ENCODE assay signal across 16 cellular contexts in the genomic region with DNA sequence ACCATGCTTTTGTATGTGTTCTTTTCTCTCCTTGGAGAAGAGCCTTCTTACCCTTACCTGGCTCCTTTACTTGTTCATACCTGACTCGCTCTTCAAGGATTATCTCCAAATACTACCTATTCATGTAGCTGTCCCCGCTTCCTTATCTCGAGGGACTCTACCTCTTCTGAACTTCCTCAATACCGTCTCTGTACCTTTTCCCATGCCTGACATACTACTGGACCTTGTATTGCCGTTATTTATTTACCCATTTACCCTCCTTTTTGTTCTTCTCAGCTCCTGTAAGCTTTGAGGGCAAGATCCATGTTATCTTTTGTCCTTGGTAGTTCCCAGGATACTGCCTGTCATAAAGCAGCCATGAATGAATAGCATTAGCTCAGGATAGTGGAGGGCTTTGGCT. TPM values are rescaled to one million over a fixed set of nuclear protein-coding genes. Genes with fewer than 3 reads are reported as not detected.
DNase-seq lines count a peak whose midpoint lies in the region; ATAC-seq and TF ChIP-seq lines count a peak whose summit lies in the region.
"Had no signal": no experiment of that assay in that cellular context is flagged by ENCODE, and none has a peak within 500 bp of the region (broad histone marks: within the 10 kb centered on the region; RNA-seq: fewer than 3 reads in every experiment).

No MANE protein-coding gene starts in this region.

- no peak overlapping the region for H3K4me3 ChIP-seq in BLaER1 treated with 17β-estradiol and CSF1 and Interleukin-3, amounts not matched to agents 10 nM and 100 nM
- H3K4me3 ChIP-seq in OCI-LY7 (ENCODE audit: low read depth, low read length, poor library complexity, severe bottlenecking) = no peak overlapping the region
- H3K4me3 ChIP-seq in mucosa of descending colon = no peak overlapping the region

- POLR2A ChIA-PET in OCI-LY7 (lab: Charles Lee) = no interaction called here

- H3K9me2 ChIP-seq in OCI-LY7 (ENCODE audit: insufficient read depth, low read length) = no peaks in the 10 kb centered on the region

- H4K20me1 ChIP-seq in BLaER1 treated with 17β-estradiol and CSF1 and Interleukin-3, amounts not matched to agents 10 nM and 100 nM = peaks cover 0 to 6% (median 0%) of the 10 kb centered on the region in 11 experiments; a peak in 1 of 22 replicates
- no peaks in the 10 kb centered on the region for H4K20me1 ChIP-seq in OCI-LY7 (ENCODE audit: insufficient read depth, low read length)

- no peaks in the 10 kb centered on the region for H3K27me3 ChIP-seq in BLaER1 treated with 17β-estradiol and CSF1 and Interleukin-3, amounts not matched to agents 10 nM and 100 nM

- no peak for DNase-seq in OCI-LY7 (ENCODE audit: low spot score)
- DNase-seq in mucosa of descending colon = no peak
- DNase-seq in NCI-H2171 (lab: John Stamatoyannopoulos, UW) = no peak
- no peak for DNase-seq in stimulated activated CD4-positive, alpha-beta T cell treated with anti-CD3 and anti-CD28 coated beads, Interleukin-1b, Interleukin-23, amount 100 ng/mL, for 48 hours
- DNase-seq: 8988T; ACHN; BE2C; C1 segment of cervical spinal cord; Caco-2; Calu3; CD4-positive, alpha-beta T cell; CD8-positive, alpha-beta T cell; DMS79 treated with DMSO at 0.1 percent for 48 hours; GF-D8 had no signal

- peak overlapping the region in 9 of 11 experiments; percentile 4 to 90 (median 74); a peak in 16 of 22 replicates for H3K4me2 ChIP-seq in BLaER1 treated with 17β-estradiol and CSF1 and Interleukin-3, amounts not matched to agents 10 nM and 100 nM
- no peak overlapping the region for H3K4me2 ChIP-seq in OCI-LY7 (ENCODE audit: low read length)

- H2AFZ ChIP-seq in OCI-LY7 (ENCODE audit: low read length) = peak overlapping the region; percentile 20; the same call in 1 of the 2 replicates

- BruUV-seq in OCI-LY7 (replicated peaks; lab: Mats Ljungman, UMichigan) = no TSS peak

- ATAC-seq in mucosa of descending colon = peak; percentile 84
- no peak for ATAC-seq in GM19397 (IDR thresholded peaks at IDR 0.05; ENCODE audit: unreplicated experiment)
- ATAC-seq: CD8-positive, alpha-beta T cell had no signal

- H3K36me3 ChIP-seq in BLaER1 treated with 17β-estradiol and CSF1 and Interleukin-3, amounts not matched to agents 10 nM and 100 nM = no peaks in the 10 kb centered on the region
- H3K36me3 ChIP-seq in OCI-LY7 (ENCODE audit: insufficient read depth, low read length) = no peaks in the 10 kb centered on the region
- H3K36me3 ChIP-seq in mucosa of descending colon (ENCODE audit: low read depth) = no peaks in the 10 kb centered on the region
- H3K36me3 ChIP-seq: BE2C had no signal

- intact Hi-C loops in OCI-LY7 (cut with micrococcal nuclease; ENCODE audit: unreplicated experiment) (no loop called here), mucosa of descending colon (cut with DNase I, micrococcal nuclease) (no loop called here)

- TF ChIP-seq CTCF in OCI-LY7 (conservative IDR thresholded peaks at IDR 0.05; ENCODE audit: low read length) = no peak
- TF ChIP-seq CTCF in mucosa of descending colon (IDR thresholded peaks at IDR 0.05) = no peak

- H3K9ac ChIP-seq in BLaER1 treated with 17β-estradiol and CSF1 and Interleukin-3, amounts not matched to agents 10 nM and 100 nM = no peak overlapping the region

- no peaks in the 10 kb centered on the region for H3K79me2 ChIP-seq in OCI-LY7 (ENCODE audit: insufficient read depth, low read depth, low read length)

- CTCF ChIA-PET in OCI-LY7 (lab: Charles Lee; ENCODE audit: unreplicated experiment) = no interaction called here

- peaks cover 0 to 27% (median 12%) of the 10 kb centered on the region in 11 experiments; a peak in 10 of 22 replicates for H3K9me3 ChIP-seq in BLaER1 treated with 17β-estradiol and CSF1 and Interleukin-3, amounts not matched to agents 10 nM and 100 nM (replicated peaks in 1 of 11)
- no peaks in the 10 kb centered on the region for H3K9me3 ChIP-seq in OCI-LY7 (ENCODE audit: low read length)
- no peaks in the 10 kb centered on the region for H3K9me3 ChIP-seq in mucosa of descending colon
- H3K9me3 ChIP-seq: BE2C, Caco-2 had no signal

- H3K4me1 ChIP-seq in BLaER1 treated with 17β-estradiol and CSF1 and Interleukin-3, amounts not matched to agents 10 nM and 100 nM = peaks cover 16 to 55% (median 54%) of the 10 kb centered on the region in 10 experiments
- peaks cover 24% of the 10 kb centered on the region for H3K4me1 ChIP-seq in OCI-LY7 (ENCODE audit: insufficient read depth, low read length, poor library complexity, severe bottlenecking)
- H3K4me1 ChIP-seq in mucosa of descending colon (ENCODE audit: low read depth) = no peaks in the 10 kb centered on the region
- H3K4me1 ChIP-seq: BE2C, Caco-2 had no signal

- peak overlapping the region in 2 of 11 experiments; percentile 2 to 19; a peak in 2 of 22 replicates for H3K27ac ChIP-seq in BLaER1 treated with 17β-estradiol and CSF1 and Interleukin-3, amounts not matched to agents 10 nM and 100 nM
- no peak overlapping the region for H3K27ac ChIP-seq in OCI-LY7 (ENCODE audit: low read depth, low read length, poor library complexity, severe bottlenecking)

RNA-seq across cellular contexts. Expression of a gene that starts 32.5 kb away (rescaled TPM):
- not detected in 2 replicates for total RNA-seq in OCI-LY7 (2014; rRNA removed; shearing (Covaris generic))
- not detected in 2 replicates for total RNA-seq in OCI-LY7 (2022)
- total RNA-seq in mucosa of descending colon = 10 to 100 TPM in 2 of 3 donors, 1 to 10 TPM in 1; 4.9 to 21.6 (median 16.8) TPM
- total RNA-seq: CD4-positive, alpha-beta T cell; CD8-positive, alpha-beta T cell had no signal

Comparison
In these comparisons a context has a peak if more than half of its experiments do, and no peak if none do; other contexts are left out.
1. RNA of a gene that starts 32.5 kb away (total RNA-seq): 4.9 to 21.6 TPM in mucosa of descending colon; not detected in OCI-LY7; every median in the first group is over 4 times any median in the second.